ENCODE assay signal across 9 cellular contexts in the genomic region with DNA sequence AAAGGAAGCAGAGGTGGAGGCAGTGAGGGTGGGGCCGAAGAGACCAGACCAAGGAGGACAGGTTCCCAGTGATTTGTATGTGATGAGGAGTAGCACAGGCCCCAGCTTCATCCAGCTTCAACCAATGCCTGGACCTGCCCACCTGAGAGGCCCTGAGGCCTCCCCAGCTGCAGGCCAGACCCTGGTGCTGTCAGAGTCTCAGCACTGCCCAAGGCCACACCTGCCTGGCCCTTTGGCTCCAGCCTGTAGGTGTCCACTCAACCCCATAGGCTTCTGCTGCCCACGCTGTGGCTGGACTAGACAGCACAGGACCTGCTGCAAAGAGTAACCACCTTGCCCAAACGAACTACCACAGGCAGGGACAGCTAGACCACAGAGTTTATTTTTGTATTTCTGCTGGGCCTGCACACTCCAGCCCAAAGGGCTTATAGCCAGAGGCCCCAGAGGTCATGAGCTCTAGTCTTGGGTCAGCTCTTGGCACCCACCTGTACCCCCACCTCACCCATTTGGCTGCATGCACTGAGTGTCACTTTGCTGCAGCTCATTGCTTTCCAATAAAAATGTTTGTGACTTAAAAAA.
DNase-seq lines count a peak whose midpoint lies in the region; ATAC-seq and TF ChIP-seq lines count a peak whose summit lies in the region.
"Had no signal": no experiment of that assay in that cellular context is flagged by ENCODE, and none has a peak within 500 bp of the region (broad histone marks: within the 10 kb centered on the region; RNA-seq: fewer than 3 reads in every experiment).

No MANE protein-coding gene starts in this region.

- H3K27me3 Mint-ChIP-seq in activated T-cell treated with anti-CD3 and anti-CD28 coated beads, Interleukin-2, amount 50 U/mL, for 24 hours, result no peaks in the 10 kb centered on the region

- no peaks in the 10 kb centered on the region for H3K36me3 Mint-ChIP-seq in activated T-cell treated with anti-CD3 and anti-CD28 coated beads, Interleukin-2, amount 50 U/mL, for 24 hours (ENCODE audit: low read depth)
- peaks cover 9% of the 10 kb centered on the region for H3K36me3 Mint-ChIP-seq in stimulated activated effector memory CD8-positive, alpha-beta T cell treated with anti-CD3 and anti-CD28 coated beads, Interleukin-12 subunit alpha, Interleukin-12 subunit beta, amount 100 ng/mL, for 72 hours

- H3K27ac ChIP-seq in MM.1S (ENCODE audit: low read length) (peak overlapping the region; percentile 89), SJCRH30 (no peak overlapping the region)

- H3K9me3 ChIP-seq in MM.1S (replicated peaks; ENCODE audit: insufficient read depth, low read length), result no peaks in the 10 kb centered on the region
- H3K9me3 ChIP-seq in SJCRH30 (replicated peaks), result 0 out of 2 replicates have a peak, but pooled peaks cover 3% of the 10 kb centered on the region

- peak overlapping the region; percentile 58 for H3K4me2 ChIP-seq in MM.1S (ENCODE audit: low read depth, low read length)

- peaks cover 18% of the 10 kb centered on the region; the same call in 1 of the 2 replicates for H3F3A ChIP-seq in MM.1S (ENCODE audit: insufficient read depth, low read length)

- H4K20me1 ChIP-seq in MM.1S (ENCODE audit: insufficient read depth, low read length), result no peaks in the 10 kb centered on the region

- H3K4me3 ChIP-seq in MM.1S (ENCODE audit: low read length) (peak overlapping the region; percentile 14; the same call in 1 of the 2 replicates), SJCRH30 (no peak overlapping the region)

- H3K4me1 ChIP-seq in MM.1S (ENCODE audit: low read length) (peaks cover 64% of the 10 kb centered on the region), SJCRH30 (peaks cover 26% of the 10 kb centered on the region)

- H3K9me2 ChIP-seq in MM.1S (replicated peaks; ENCODE audit: insufficient read depth, low read length), result no peaks in the 10 kb centered on the region

- H3K27ac Mint-ChIP-seq in activated T-cell treated with anti-CD3 and anti-CD28 coated beads, Interleukin-2, amount 50 U/mL, for 24 hours, result peak overlapping the region; percentile 89
- H3K27ac Mint-ChIP-seq in stimulated activated effector memory CD8-positive, alpha-beta T cell treated with anti-CD3 and anti-CD28 coated beads, Interleukin-12 subunit alpha, Interleukin-12 subunit beta, amount 100 ng/mL, for 72 hours, result peak overlapping the region; percentile 69

- H3K36me3 ChIP-seq in MM.1S (replicated peaks; ENCODE audit: insufficient read depth, low read length), result no peaks in the 10 kb centered on the region
- H3K36me3 ChIP-seq in SJCRH30, result no peaks in the 10 kb centered on the region

- no peaks in the 10 kb centered on the region for H3K27me3 ChIP-seq in MM.1S (replicated peaks; ENCODE audit: insufficient read depth, low read length)
- H3K27me3 ChIP-seq in SJCRH30, result no peaks in the 10 kb centered on the region

- peak overlapping the region; percentile 56 for H3K9ac ChIP-seq in MM.1S (ENCODE audit: low read length)

- peak overlapping the region; percentile 61 for H2AFZ ChIP-seq in MM.1S (ENCODE audit: low read length)

- TF ChIP-seq CTCF in MM.1S (IDR thresholded peaks at IDR 0.05; ENCODE audit: low read length), result no peak

- peaks cover 58% of the 10 kb centered on the region for H3K4me1 Mint-ChIP-seq in activated T-cell treated with anti-CD3 and anti-CD28 coated beads, Interleukin-2, amount 50 U/mL, for 24 hours (ENCODE audit: low read depth)
- H3K4me1 Mint-ChIP-seq in stimulated activated effector memory CD8-positive, alpha-beta T cell treated with anti-CD3 and anti-CD28 coated beads, Interleukin-12 subunit alpha, Interleukin-12 subunit beta, amount 100 ng/mL, for 72 hours, result peaks cover 30% of the 10 kb centered on the region

- peak; percentile 13 for ATAC-seq in HG02623 (IDR thresholded peaks at IDR 0.05; ENCODE audit: unreplicated experiment)
- ATAC-seq in stimulated activated effector memory CD8-positive, alpha-beta T cell treated with anti-CD3 and anti-CD28 coated beads, Interleukin-12 subunit alpha, Interleukin-12 subunit beta, amount 100 ng/mL, for 72 hours, result peak; percentile 6

- no peak for DNase-seq in activated T-cell treated with anti-CD3 and anti-CD28 coated beads, Interleukin-2, amount 50 U/mL, for 24 hours
- no peak for DNase-seq in activated T-cell treated with anti-CD3 and anti-CD28 coated beads, Interleukin-2, amount 50 U/mL, for 48 hours
- DNase-seq in MM.1S (peak; percentile 60), GM03348 (ENCODE audit: low spot score) (no peak), SJCRH30 (no peak)
- no peak for DNase-seq in stimulated activated effector memory CD8-positive, alpha-beta T cell treated with anti-CD3 and anti-CD28 coated beads, Interleukin-12 subunit alpha, Interleukin-12 subunit beta, amount 100 ng/mL, for 72 hours (ENCODE audit: low spot score in 2 of 2)
- no peak for DNase-seq in activated effector memory CD4-positive, alpha-beta T cell treated with anti-CD3 and anti-CD28 coated beads, Interleukin-2, amount 50 U/mL, for 16 hours
- DNase-seq: ACHN had no signal

- H3K9me3 Mint-ChIP-seq in activated T-cell treated with anti-CD3 and anti-CD28 coated beads, Interleukin-2, amount 50 U/mL, for 24 hours, result peaks cover 3% of the 10 kb centered on the region
- no peaks in the 10 kb centered on the region for H3K9me3 Mint-ChIP-seq in stimulated activated effector memory CD8-positive, alpha-beta T cell treated with anti-CD3 and anti-CD28 coated beads, Interleukin-12 subunit alpha, Interleukin-12 subunit beta, amount 100 ng/mL, for 72 hours

- peak overlapping the region; percentile 62 for H3K4me3 Mint-ChIP-seq in activated T-cell treated with anti-CD3 and anti-CD28 coated beads, Interleukin-2, amount 50 U/mL, for 24 hours
- peak overlapping the region; percentile 44 for H3K4me3 Mint-ChIP-seq in stimulated activated effector memory CD8-positive, alpha-beta T cell treated with anti-CD3 and anti-CD28 coated beads, Interleukin-12 subunit alpha, Interleukin-12 subunit beta, amount 100 ng/mL, for 72 hours

- no peaks in the 10 kb centered on the region for H3K79me2 ChIP-seq in MM.1S (ENCODE audit: low read length)
